In genomic region chr5:54460181-54460919, GRCh38 we compare ENCODE assay signal across 1 cellular context.
TF ChIP-seq lines count a peak whose summit lies in the region.

No MANE protein-coding gene starts in this region.

TF ChIP-seq in SK-N-SH treated with all-trans-retinoic acid at 6 μM for 48 hours, 23 proteins besides CTCF, POLR2A, EP300 and RAD21 (continued from another document):
- TF ChIP-seq PPARA (CRISPR knock-in tag; IDR thresholded peaks at IDR 0.05; ENCODE audit: borderline replicate concordance) = no peak
